ENCODE assay signal across 1 cellular context in genomic region chr9:69215774-69216482, GRCh38.
TF ChIP-seq lines count a peak whose summit lies in the region.

No MANE protein-coding gene starts in this region.

TF ChIP-seq in K562, 482 proteins besides CTCF, POLR2A, EP300 and RAD21 (continued from another document and continues in another):
- TF ChIP-seq ZNF655 (CRISPR knock-in tag; IDR thresholded peaks at IDR 0.05) (no peak), IRF1 (CRISPR knock-in tag; IDR thresholded peaks at IDR 0.05; ENCODE audit: borderline replicate concordance) (no peak), RNF219 (CRISPR knock-in tag; IDR thresholded peaks at IDR 0.05) (no peak), ZC3H11A (IDR thresholded peaks at IDR 0.05; ENCODE audit: low read depth, low read length) (no peak), SNAPC5 (CRISPR knock-in tag; IDR thresholded peaks at IDR 0.05) (no peak), FUS (optimal IDR thresholded peaks at IDR 0.05; ENCODE audit: low read depth, low read length) (no peak), ZNF512 (tag; IDR thresholded peaks at IDR 0.05) (no peak), ZFPM2 (CRISPR knock-in tag; IDR thresholded peaks at IDR 0.05) (no peak), ZNF280A (IDR thresholded peaks at IDR 0.05; ENCODE audit: low read depth, partially characterized antibody) (no peak), ZEB2 (IDR thresholded peaks at IDR 0.05) (peak; percentile 53), PREB (CRISPR knock-in tag; IDR thresholded peaks at IDR 0.05) (no peak), RFX1 (IDR thresholded peaks at IDR 0.05) (no peak), POLR2AphosphoS2 (IDR thresholded peaks at IDR 0.05; ENCODE audit: low read length) (no peak), ZNF57 (CRISPR knock-in tag; IDR thresholded peaks at IDR 0.05) (no peak), THRB (CRISPR knock-in tag; conservative IDR thresholded peaks at IDR 0.05) (no peak), SMARCC2 (IDR thresholded peaks at IDR 0.05; ENCODE audit: low read depth) (peak; percentile 95), ZZZ3 (IDR thresholded peaks at IDR 0.05) (no peak), ZNF197 (CRISPR knock-in tag; IDR thresholded peaks at IDR 0.05; ENCODE audit: low read depth) (peak; percentile 89; the same call in 1 of the 2 replicates), CHD4 (IDR thresholded peaks at IDR 0.05; ENCODE audit: insufficient read depth, insufficient replicate concordance, low read depth, low read length, poor library complexity, severe bottlenecking) (no peak), ZNF449 (CRISPR knock-in tag; IDR thresholded peaks at IDR 0.05) (no peak; the same call in 1 of the 2 replicates), CREB3 (tag; conservative IDR thresholded peaks at IDR 0.05; ENCODE audit: low read depth) (0 out of 2 replicates have a peak, but pooled peaks have one; percentile 26), ZNF584 (CRISPR knock-in tag; IDR thresholded peaks at IDR 0.05; ENCODE audit: low read depth) (peak; percentile 97), JUND (IDR thresholded peaks at IDR 0.05; ENCODE audit: borderline replicate concordance, low read depth, low read length) (peak; percentile 83; the same call in 1 of the 2 replicates), JUND (tag; IDR thresholded peaks at IDR 0.05; ENCODE audit: borderline replicate concordance, low read depth, low read length) (peak; percentile 63; the same call in 2 of the 3 replicates), CBX1 (IDR thresholded peaks at IDR 0.05; ENCODE audit: low read depth) (no peak), ZNF778 (CRISPR knock-in tag; IDR thresholded peaks at IDR 0.05) (no peak), BRD9 (IDR thresholded peaks at IDR 0.05; ENCODE audit: low read depth, partially characterized antibody) (no peak), ZNF232 (CRISPR knock-in tag; IDR thresholded peaks at IDR 0.05) (no peak), ELK3 (CRISPR knock-in tag; IDR thresholded peaks at IDR 0.05) (no peak), MAFF (IDR thresholded peaks at IDR 0.05; ENCODE audit: low read length) (peak; percentile 76), SRF (CRISPR knock-in tag; IDR thresholded peaks at IDR 0.05) (peak in 1 of 2 experiments; percentile 93; a peak in 2 of 4 replicates), TBP (optimal IDR thresholded peaks at IDR 0.05; ENCODE audit: low read depth, low read length) (no peak), SPI1 (IDR thresholded peaks at IDR 0.05; ENCODE audit: borderline replicate concordance, low read depth, low read length) (no peak), ZNF124 (CRISPR knock-in tag; IDR thresholded peaks at IDR 0.05) (no peak), ATF4 (CRISPR knock-in tag; IDR thresholded peaks at IDR 0.05) (peak; percentile 84), CBX2 (IDR thresholded peaks at IDR 0.05; ENCODE audit: insufficient read depth, low read length, poor library complexity, severe bottlenecking) (no peak), ZBTB17 (CRISPR knock-in tag; IDR thresholded peaks at IDR 0.05) (no peak; the same call in 1 of the 2 replicates), CBFA2T3 (IDR thresholded peaks at IDR 0.05) (peak; percentile 99), ETS2 (tag; IDR thresholded peaks at IDR 0.05; ENCODE audit: borderline replicate concordance, poor library complexity, severe bottlenecking) (no peak), FOSL1 (tag; conservative IDR thresholded peaks at IDR 0.05) (peak; percentile 91), SMAD4 (CRISPR knock-in tag; conservative IDR thresholded peaks at IDR 0.05) (peak; percentile 93), ZFP91 (CRISPR knock-in tag; IDR thresholded peaks at IDR 0.05) (no peak), NFXL1 (CRISPR knock-in tag; IDR thresholded peaks at IDR 0.05) (no peak), HMG20B (CRISPR knock-in tag; IDR thresholded peaks at IDR 0.05) (no peak), ZNF263 (CRISPR knock-in tag; IDR thresholded peaks at IDR 0.05; ENCODE audit: borderline replicate concordance) (no peak), ZNF212 (CRISPR knock-in tag; IDR thresholded peaks at IDR 0.05) (no peak), HMBOX1 (IDR thresholded peaks at IDR 0.05) (no peak), RAD51 (IDR thresholded peaks at IDR 0.05; ENCODE audit: borderline replicate concordance, low read depth) (peak; percentile 76)
